ENCODE assay signal across 19 cellular contexts in the genomic region with DNA sequence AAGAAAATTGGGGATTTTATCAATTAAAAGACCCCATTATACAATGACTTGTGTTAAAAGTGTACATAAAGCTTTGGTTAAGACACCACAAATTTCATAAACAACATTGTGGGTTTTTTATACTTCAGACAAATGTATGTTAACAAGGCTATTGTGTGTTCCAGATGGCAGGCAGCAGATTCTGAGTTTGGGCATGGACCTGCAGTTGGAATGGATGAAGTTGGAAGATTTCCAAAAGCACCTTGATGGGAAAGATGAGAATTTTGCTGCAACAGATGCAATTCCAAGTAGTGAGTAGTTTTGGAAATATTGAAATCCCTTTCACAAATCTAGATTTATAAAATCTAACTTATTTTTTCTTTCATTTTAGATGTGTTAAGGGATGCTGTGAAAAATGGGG. TPM values are rescaled to one million over a fixed set of nuclear protein-coding genes. Genes with fewer than 3 reads are reported as not detected.
DNase-seq lines count a peak whose midpoint lies in the region; ATAC-seq and TF ChIP-seq lines count a peak whose summit lies in the region.
"Had no signal": no experiment of that assay in that cellular context is flagged by ENCODE, and none has a peak within 500 bp of the region (broad histone marks: within the 10 kb centered on the region; RNA-seq: fewer than 3 reads in every experiment).

No MANE protein-coding gene starts in this region.

- no peaks in the 10 kb centered on the region for H3K4me1 ChIP-seq in smooth muscle cell (ENCODE audit: low read depth)

- H2AFZ ChIP-seq in smooth muscle cell (ENCODE audit: low read depth) = no peak overlapping the region
- H2AFZ ChIP-seq: GM23248 had no signal

- peak; percentile 1 for DNase-seq in NCI-H1105 treated with DMSO at 0.1 percent for 48 hours (lab: John Stamatoyannopoulos, UW)
- no peak for DNase-seq in NCI-H1105 (lab: John Stamatoyannopoulos, UW)
- DNase-seq in activated naive CD8-positive, alpha-beta T cell treated with anti-CD3 and anti-CD28 coated beads for 36 hours = no peak
- no peak for DNase-seq in activated naive CD8-positive, alpha-beta T cell treated with anti-CD3 and anti-CD28 coated beads, Interleukin-2, amount 50 U/mL, for 24 hours
- no peak for DNase-seq in mesothelial cell of epicardium (ENCODE audit: low spot score in 2 of 2, unreplicated experiment in 2 of 2)
- DNase-seq in smooth muscle cell (lab: John Stamatoyannopoulos, UW; ENCODE audit: unreplicated experiment) = no peak
- no peak for DNase-seq in KG1 (lab: John Stamatoyannopoulos, UW)
- DNase-seq: 8988T, ACHN, DMS53, GM23248, H7, NCI-H2029, NCI-H2227 treated with DMSO at 0.1 percent for 48 hours, NCI-H526 treated with DMSO at 0.1 percent for 48 hours, SHP77 treated with DMSO at 0.1 percent for 48 hours had no signal

- H3K27me3 Mint-ChIP-seq in activated naive CD8-positive, alpha-beta T cell treated with anti-CD3 and anti-CD28 coated beads for 36 hours = no peaks in the 10 kb centered on the region
- H3K27me3 Mint-ChIP-seq in activated naive CD8-positive, alpha-beta T cell treated with anti-CD3 and anti-CD28 coated beads, Interleukin-2, amount 50 U/mL, for 24 hours = no peaks in the 10 kb centered on the region
- H3K27me3 Mint-ChIP-seq in mesothelial cell of epicardium (ENCODE audit: low read depth) = no peaks in the 10 kb centered on the region

- no peak overlapping the region for H3K27ac ChIP-seq in smooth muscle cell (ENCODE audit: low read depth)
- H3K27ac ChIP-seq: GM23248 had no signal

- ATAC-seq in activated naive CD8-positive, alpha-beta T cell treated with anti-CD3 and anti-CD28 coated beads, Interleukin-2, amount 50 U/mL, for 24 hours = no peak
- ATAC-seq: Panc1 had no signal

- H3K4me1 Mint-ChIP-seq in activated naive CD8-positive, alpha-beta T cell treated with anti-CD3 and anti-CD28 coated beads for 36 hours = no peaks in the 10 kb centered on the region
- H3K4me1 Mint-ChIP-seq in activated naive CD8-positive, alpha-beta T cell treated with anti-CD3 and anti-CD28 coated beads, Interleukin-2, amount 50 U/mL, for 24 hours = no peaks in the 10 kb centered on the region
- peaks cover 13% of the 10 kb centered on the region for H3K4me1 Mint-ChIP-seq in mesothelial cell of epicardium
- H3K4me1 Mint-ChIP-seq: CD14-positive monocyte had no signal

- peaks cover 27% of the 10 kb centered on the region for H3K36me3 Mint-ChIP-seq in activated naive CD8-positive, alpha-beta T cell treated with anti-CD3 and anti-CD28 coated beads for 36 hours
- peaks cover 34% of the 10 kb centered on the region for H3K36me3 Mint-ChIP-seq in activated naive CD8-positive, alpha-beta T cell treated with anti-CD3 and anti-CD28 coated beads, Interleukin-2, amount 50 U/mL, for 24 hours (ENCODE audit: low read depth)
- peaks cover 32% of the 10 kb centered on the region for H3K36me3 Mint-ChIP-seq in mesothelial cell of epicardium

- H3K27ac Mint-ChIP-seq in activated naive CD8-positive, alpha-beta T cell treated with anti-CD3 and anti-CD28 coated beads for 36 hours = peak overlapping the region; percentile 28
- H3K27ac Mint-ChIP-seq in activated naive CD8-positive, alpha-beta T cell treated with anti-CD3 and anti-CD28 coated beads, Interleukin-2, amount 50 U/mL, for 24 hours = no peak overlapping the region
- H3K27ac Mint-ChIP-seq in mesothelial cell of epicardium = peak overlapping the region; percentile 90

- H3F3A ChIP-seq in smooth muscle cell (ENCODE audit: low read depth) = no peaks in the 10 kb centered on the region

- no peaks in the 10 kb centered on the region for H3K9me3 ChIP-seq in smooth muscle cell (replicated peaks; ENCODE audit: low read depth)
- H3K9me3 ChIP-seq: BE2C had no signal

- no peaks in the 10 kb centered on the region for H4K20me1 ChIP-seq in smooth muscle cell (ENCODE audit: low read depth)

- H3K79me2 ChIP-seq in smooth muscle cell (ENCODE audit: low read depth) = no peaks in the 10 kb centered on the region

- TF ChIP-seq CTCF in mesothelial cell of epicardium (IDR thresholded peaks at IDR 0.05; ENCODE audit: unreplicated experiment) (no peak), smooth muscle cell (IDR thresholded peaks at IDR 0.05; ENCODE audit: borderline replicate concordance, insufficient read depth, poor library complexity, severe bottlenecking) (no peak)

- H3K27me3 ChIP-seq in smooth muscle cell (ENCODE audit: low read depth) = no peaks in the 10 kb centered on the region
- H3K27me3 ChIP-seq: BE2C had no signal

- no peak overlapping the region for H3K4me3 Mint-ChIP-seq in activated naive CD8-positive, alpha-beta T cell treated with anti-CD3 and anti-CD28 coated beads for 36 hours
- H3K4me3 Mint-ChIP-seq in activated naive CD8-positive, alpha-beta T cell treated with anti-CD3 and anti-CD28 coated beads, Interleukin-2, amount 50 U/mL, for 24 hours = no peak overlapping the region
- no peak overlapping the region for H3K4me3 Mint-ChIP-seq in mesothelial cell of epicardium
- H3K4me3 Mint-ChIP-seq: CD14-positive monocyte had no signal

- no peak overlapping the region for H3K9ac ChIP-seq in smooth muscle cell (ENCODE audit: low read depth)
- H3K9ac ChIP-seq: GM23248 had no signal

- H3K9me3 Mint-ChIP-seq in activated naive CD8-positive, alpha-beta T cell treated with anti-CD3 and anti-CD28 coated beads for 36 hours = peaks cover 2% of the 10 kb centered on the region
- no peaks in the 10 kb centered on the region for H3K9me3 Mint-ChIP-seq in activated naive CD8-positive, alpha-beta T cell treated with anti-CD3 and anti-CD28 coated beads, Interleukin-2, amount 50 U/mL, for 24 hours
- H3K9me3 Mint-ChIP-seq in mesothelial cell of epicardium = no peaks in the 10 kb centered on the region
- H3K9me3 Mint-ChIP-seq: CD14-positive monocyte had no signal

- no peak overlapping the region for H3K4me3 ChIP-seq in smooth muscle cell
- H3K4me3 ChIP-seq: GM23248 had no signal

- H3K36me3 ChIP-seq in smooth muscle cell (ENCODE audit: low read depth) = peaks cover 9% of the 10 kb centered on the region

- no peak overlapping the region for H3K4me2 ChIP-seq in smooth muscle cell

RNA-seq across cellular contexts. Expression of a gene that starts 25.4 kb away (rescaled TPM):
- total RNA-seq in activated naive CD8-positive, alpha-beta T cell treated with anti-CD3 and anti-CD28 coated beads for 36 hours = 10 to 100 TPM; 27.6 to 31.3 TPM
- total RNA-seq in mesothelial cell of epicardium (30.4 to 33.1 TPM (median 32.6 TPM) in 3 replicates), smooth muscle cell (8.1 and 14.0 TPM in 2 replicates)
- polyA plus RNA-seq in smooth muscle cell = 9.4 and 10.1 TPM in 2 replicates
